Comparison of ENCODE assay signal across 18 cellular contexts in the genomic region with DNA sequence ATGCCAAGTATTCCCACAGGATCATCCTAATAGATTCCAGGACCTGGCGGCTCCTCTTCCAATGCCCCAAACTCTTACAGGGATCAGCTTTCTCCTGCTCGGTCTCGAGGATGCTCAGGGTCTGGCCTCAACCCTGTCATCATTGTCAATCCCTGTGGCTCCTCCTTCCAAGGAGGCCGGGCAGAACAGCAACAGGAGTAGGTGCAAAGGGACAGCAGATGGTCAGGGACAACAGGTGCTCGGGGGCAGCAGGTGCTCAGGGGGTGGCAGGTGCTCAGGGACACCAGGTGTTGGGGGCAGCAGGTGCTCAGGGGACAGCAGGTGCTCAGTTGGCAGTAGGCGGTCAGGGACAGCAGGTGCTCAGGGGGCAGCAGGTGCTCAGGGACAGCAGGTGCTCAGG.
DNase-seq lines count a peak whose midpoint lies in the region; ATAC-seq and TF ChIP-seq lines count a peak whose summit lies in the region.
"Had no signal": no experiment of that assay in that cellular context is flagged by ENCODE, and none has a peak within 500 bp of the region (broad histone marks: within the 10 kb centered on the region; RNA-seq: fewer than 3 reads in every experiment).

No MANE protein-coding gene starts in this region.

- peaks cover 1% of the 10 kb centered on the region for H3K27me3 Mint-ChIP-seq in endodermal cell (ENCODE audit: insufficient read depth)
- H3K27me3 Mint-ChIP-seq in activated T-cell treated with anti-CD3 and anti-CD28 coated beads, Interleukin-2, amount 50 U/mL, for 24 hours: peaks cover 9% of the 10 kb centered on the region

- no peak overlapping the region for H3K9ac ChIP-seq in endodermal cell (ENCODE audit: extremely low read depth, low read length, poor library complexity, severe bottlenecking)

- H3K4me3 ChIP-seq in endodermal cell (ENCODE audit: low read length): no peak overlapping the region
- H3K4me3 ChIP-seq in vagina: no peak overlapping the region
- H3K4me3 ChIP-seq: GM12878, SJSA1 had no signal

- peak; percentile 53 for DNase-seq in DMS53 (lab: John Stamatoyannopoulos, UW)
- DNase-seq in DMS53 treated with DMSO at 0.1 percent for 48 hours (lab: John Stamatoyannopoulos, UW; ENCODE audit: unreplicated experiment): no peak
- DNase-seq in NCI-H1105 treated with DMSO at 0.1 percent for 48 hours (lab: John Stamatoyannopoulos, UW): peak; percentile 27
- peak; percentile 31 for DNase-seq in endodermal cell
- DNase-seq in vagina (ENCODE audit: extremely low spot score in 2 of 2): peak; percentile 72 to 74
- DNase-seq in activated T-cell treated with anti-CD3 and anti-CD28 coated beads, Interleukin-2, amount 50 U/mL, for 24 hours: no peak
- DNase-seq: 8988T, Karpas-422, NCI-H146, NCI-H2029 treated with DMSO at 0.1 percent for 48 hours, NCI-H226 had no signal

- no peaks in the 10 kb centered on the region for H3K36me3 ChIP-seq in endodermal cell (ENCODE audit: control insufficient read depth, insufficient read depth, low read length)
- no peaks in the 10 kb centered on the region for H3K36me3 ChIP-seq in vagina
- H3K36me3 ChIP-seq: SJSA1 had no signal

- TF ChIP-seq CTCF in endodermal cell (conservative IDR thresholded peaks at IDR 0.05) (no peak), vagina (IDR thresholded peaks at IDR 0.05) (no peak)

- ATAC-seq in HG03139 (IDR thresholded peaks at IDR 0.05; ENCODE audit: unreplicated experiment) (no peak), GM18867 (IDR thresholded peaks at IDR 0.05; ENCODE audit: unreplicated experiment) (no peak)
- ATAC-seq: GM12878, Panc1 had no signal

- no peaks in the 10 kb centered on the region for H3K9me3 Mint-ChIP-seq in endodermal cell
- no peaks in the 10 kb centered on the region for H3K9me3 Mint-ChIP-seq in activated T-cell treated with anti-CD3 and anti-CD28 coated beads, Interleukin-2, amount 50 U/mL, for 24 hours
- H3K9me3 Mint-ChIP-seq: CD14-positive monocyte had no signal

- no peak for TF ChIP-seq POLR2A in vagina (IDR thresholded peaks at IDR 0.05)

- intact Hi-C loops in vagina (cut with DNase I): no loop called here

- H3K9me3 ChIP-seq in endodermal cell (ENCODE audit: control insufficient read depth, low read length): no peaks in the 10 kb centered on the region
- no peaks in the 10 kb centered on the region for H3K9me3 ChIP-seq in vagina
- H3K9me3 ChIP-seq: SJSA1 had no signal

- H3K27me3 ChIP-seq in endodermal cell (ENCODE audit: control insufficient read depth, insufficient read depth, low read length, poor library complexity, severe bottlenecking) (no peaks in the 10 kb centered on the region), vagina (no peaks in the 10 kb centered on the region)

- no peak overlapping the region for H3K4me3 Mint-ChIP-seq in endodermal cell
- H3K4me3 Mint-ChIP-seq in activated T-cell treated with anti-CD3 and anti-CD28 coated beads, Interleukin-2, amount 50 U/mL, for 24 hours: no peak overlapping the region
- H3K4me3 Mint-ChIP-seq: CD14-positive monocyte, IgD-negative memory B cell had no signal

- H3K27ac Mint-ChIP-seq in endodermal cell: no peak overlapping the region
- no peak overlapping the region for H3K27ac Mint-ChIP-seq in activated T-cell treated with anti-CD3 and anti-CD28 coated beads, Interleukin-2, amount 50 U/mL, for 24 hours
- H3K27ac Mint-ChIP-seq: CD14-positive monocyte, IgD-negative memory B cell had no signal

- 87 to 100% methylated on average over 2 to 6 of the region's 6 CpGs for WGBS in endodermal cell (ENCODE audit: insufficient coverage in 1 of 2, insufficient read length in 1 of 2), 2 experiments

- H3K4me1 Mint-ChIP-seq in endodermal cell: peaks cover 3% of the 10 kb centered on the region
- no peaks in the 10 kb centered on the region for H3K4me1 Mint-ChIP-seq in activated T-cell treated with anti-CD3 and anti-CD28 coated beads, Interleukin-2, amount 50 U/mL, for 24 hours (ENCODE audit: low read depth)
- H3K4me1 Mint-ChIP-seq: CD14-positive monocyte, IgD-negative memory B cell had no signal

- H3K27ac ChIP-seq in endodermal cell (ENCODE audit: low read depth, low read length): no peak overlapping the region
- no peak overlapping the region for H3K27ac ChIP-seq in vagina
- H3K27ac ChIP-seq: SJSA1 had no signal

- H3K4me1 ChIP-seq in endodermal cell (ENCODE audit: control insufficient read depth, insufficient read depth, low read length) (no peaks in the 10 kb centered on the region), vagina (no peaks in the 10 kb centered on the region)
- H3K4me1 ChIP-seq: SJSA1 had no signal

- no peaks in the 10 kb centered on the region for H3K36me3 Mint-ChIP-seq in endodermal cell (ENCODE audit: low read depth)
- no peaks in the 10 kb centered on the region for H3K36me3 Mint-ChIP-seq in activated T-cell treated with anti-CD3 and anti-CD28 coated beads, Interleukin-2, amount 50 U/mL, for 24 hours (ENCODE audit: low read depth)
- H3K36me3 Mint-ChIP-seq: CD14-positive monocyte, IgD-negative memory B cell had no signal

Comparison
In these comparisons a context has a peak if more than half of its experiments do, and no peak if none do; other contexts are left out.
1. DNase-seq: peak in DMS53 (single experiment), NCI-H1105 treated with DMSO at 0.1 percent for 48 hours (single experiment), endodermal cell (single experiment) and vagina (2 of 2); none in DMS53 treated with DMSO at 0.1 percent for 48 hours (single experiment) and activated T-cell treated with anti-CD3 and anti-CD28 coated beads, Interleukin-2, amount 50 U/mL, for 24 hours (single experiment).